ENCODE assay signal across 25 cellular contexts in genomic region chr1:45002650-45003645, GRCh38. TPM values are rescaled to one million over a fixed set of nuclear protein-coding genes. Genes with fewer than 3 reads are reported as not detected.
DNase-seq lines count a peak whose midpoint lies in the region; ATAC-seq lines count a peak whose summit lies in the region.
"Had no signal": no experiment of that assay in that cellular context is flagged by ENCODE, and none has a peak within 500 bp of the region (broad histone marks: within the 10 kb centered on the region; RNA-seq: fewer than 3 reads in every experiment).

No MANE protein-coding gene starts in this region.

- CTCF ChIA-PET in activated CD4-positive, alpha-beta T cell treated with anti-CD3 and anti-CD28 coated beads for 36 hours (lab: Charles Lee): interaction anchor here (1.3 kb wide), 2 partner anchors 8 to 16 kb away, joined by 3 to 4 read pairs; partner anchors contain the start of gene HECTD3
- CTCF ChIA-PET in activated CD4-positive, alpha-beta T cell treated with anti-CD3 and anti-CD28 coated beads, Interleukin-2, amount 10 ng/mL, durations not matched to agents 7 days and 5 days (lab: Charles Lee): no interaction called here
- CTCF ChIA-PET in CD4-positive, alpha-beta memory T cell (lab: Charles Lee; ENCODE audit: partially characterized antibody): interaction anchor here (1.1 kb wide), 1 partner anchor 11 kb away, joined by 3 read pairs; no protein-coding TSS in a partner anchor
- CTCF ChIA-PET in naive thymus-derived CD4-positive, alpha-beta T cell (lab: Charles Lee): no interaction called here

- H3K27me3 ChIP-seq in CD4-positive, alpha-beta memory T cell (ENCODE audit: insufficient read depth, low read length): no peaks in the 10 kb centered on the region
- no peaks in the 10 kb centered on the region for H3K27me3 ChIP-seq in naive thymus-derived CD4-positive, alpha-beta T cell (ENCODE audit: control insufficient read depth in 2 of 2, insufficient read depth in 2 of 2, low read length in 2 of 2)
- H3K27me3 ChIP-seq: left lung, stomach had no signal

- POLR2A ChIA-PET in activated CD4-positive, alpha-beta T cell treated with anti-CD3 and anti-CD28 coated beads for 36 hours (lab: Charles Lee): interaction anchor here (0.7 to 0.9 kb wide), 2 partner anchors 8 to 33 kb away, joined by 3 to 6 read pairs; partner anchors contain the start of genes HECTD3 and UROD
- POLR2A ChIA-PET in activated CD4-positive, alpha-beta T cell treated with anti-CD3 and anti-CD28 coated beads, Interleukin-2, amount 10 ng/mL, durations not matched to agents 7 days and 5 days (lab: Charles Lee): no interaction called here
- POLR2A ChIA-PET in CD4-positive, alpha-beta memory T cell (lab: Charles Lee; ENCODE audit: partially characterized antibody): interaction anchor here (1.1 to 2.2 kb wide), 3 partner anchors 9 to 300 kb away, joined by 3 to 8 read pairs (median 3); partner anchors contain the start of genes HECTD3, RNU5D-1 and UROD
- POLR2A ChIA-PET in naive thymus-derived CD4-positive, alpha-beta T cell (lab: Charles Lee): interaction anchor here (0.7 to 1.5 kb wide), 3 partner anchors 9 to 285 kb away, joined by 3 to 7 read pairs (median 3); partner anchors contain the start of genes HECTD3 and UROD

- H3K27ac Mint-ChIP-seq in activated CD4-positive, alpha-beta T cell treated with anti-CD3 and anti-CD28 coated beads for 36 hours: peak overlapping the region; percentile 0
- H3K27ac Mint-ChIP-seq in activated CD4-positive, alpha-beta T cell treated with anti-CD3 and anti-CD28 coated beads, Interleukin-2, amount 10 ng/mL, durations not matched to agents 7 days and 5 days: no peak overlapping the region
- H3K27ac Mint-ChIP-seq in CD4-positive, alpha-beta memory T cell: peak overlapping the region in 4 of 7 donors; percentile 1 to 45 (median 26)
- peak overlapping the region; percentile 30 for H3K27ac Mint-ChIP-seq in central memory CD8-positive, alpha-beta T cell (ENCODE audit: low read depth)
- peak overlapping the region in 5 of 9 donors; percentile 3 to 49 (median 32) for H3K27ac Mint-ChIP-seq in naive thymus-derived CD4-positive, alpha-beta T cell
- H3K27ac Mint-ChIP-seq: type B pancreatic cell had no signal

- no peak for DNase-seq in activated CD4-positive, alpha-beta T cell treated with anti-CD3 and anti-CD28 coated beads for 36 hours
- DNase-seq in activated CD4-positive, alpha-beta T cell treated with anti-CD3 and anti-CD28 coated beads, Interleukin-2, amount 10 ng/mL, durations not matched to agents 7 days and 5 days: no peak
- DNase-seq in CD4-positive, alpha-beta memory T cell: no peak
- no peak for DNase-seq in central memory CD8-positive, alpha-beta T cell (ENCODE audit: low spot score in 2 of 2)
- no peak for DNase-seq in naive thymus-derived CD4-positive, alpha-beta T cell
- DNase-seq in SK-N-DZ (ENCODE audit: low spot score): no peak
- no peak for DNase-seq in RKO (ENCODE audit: low spot score)
- no peak for DNase-seq in NCI-H1930 (lab: John Stamatoyannopoulos, UW)
- DNase-seq: activated T-cell treated with anti-CD3 and anti-CD28 coated beads, Interleukin-2, amount 50 U/mL, for 4 hours; AML-193; cortex of kidney; DMS79 treated with DMSO at 0.1 percent for 48 hours; KBM-7; left lung; midbrain; NCI-H2171 treated with DMSO at 0.1 percent for 48 hours; NCI-H524 treated with DMSO at 0.1 percent for 48 hours; stimulated activated CD4-positive, alpha-beta T cell treated with anti-CD3 and anti-CD28 coated beads, Interleukin-4, amount 100 ng/mL, for 1 hour; stomach; SW 1271 had no signal

- H3K27me3 Mint-ChIP-seq in activated CD4-positive, alpha-beta T cell treated with anti-CD3 and anti-CD28 coated beads for 36 hours: no peaks in the 10 kb centered on the region
- no peaks in the 10 kb centered on the region for H3K27me3 Mint-ChIP-seq in activated CD4-positive, alpha-beta T cell treated with anti-CD3 and anti-CD28 coated beads, Interleukin-2, amount 10 ng/mL, durations not matched to agents 7 days and 5 days
- H3K27me3 Mint-ChIP-seq in CD4-positive, alpha-beta memory T cell: no peaks in the 10 kb centered on the region
- no peaks in the 10 kb centered on the region for H3K27me3 Mint-ChIP-seq in central memory CD8-positive, alpha-beta T cell
- no peaks in the 10 kb centered on the region for H3K27me3 Mint-ChIP-seq in naive thymus-derived CD4-positive, alpha-beta T cell
- H3K27me3 Mint-ChIP-seq: brain, type B pancreatic cell had no signal

- no peak for ATAC-seq in activated CD4-positive, alpha-beta T cell treated with anti-CD3 and anti-CD28 coated beads for 36 hours
- ATAC-seq in central memory CD8-positive, alpha-beta T cell (replicated peaks; ENCODE audit: extremely low read depth, poor library complexity, severe bottlenecking): no peak
- no peak for ATAC-seq in naive thymus-derived CD4-positive, alpha-beta T cell
- ATAC-seq: activated T-cell treated with anti-CD3 and anti-CD28 coated beads, Interleukin-2, amount 50 U/mL, for 4 hours; GM12878; left lung had no signal

- no peak overlapping the region for H3K27ac ChIP-seq in CD4-positive, alpha-beta memory T cell (ENCODE audit: low read depth, low read length)
- no peak overlapping the region for H3K27ac ChIP-seq in naive thymus-derived CD4-positive, alpha-beta T cell (ENCODE audit: low read depth, low read length)
- H3K27ac ChIP-seq: 22Rv1, left lung, stomach had no signal

- H3K9me3 Mint-ChIP-seq in activated CD4-positive, alpha-beta T cell treated with anti-CD3 and anti-CD28 coated beads for 36 hours (ENCODE audit: low read depth): no peaks in the 10 kb centered on the region
- H3K9me3 Mint-ChIP-seq in activated CD4-positive, alpha-beta T cell treated with anti-CD3 and anti-CD28 coated beads, Interleukin-2, amount 10 ng/mL, durations not matched to agents 7 days and 5 days: no peaks in the 10 kb centered on the region
- H3K9me3 Mint-ChIP-seq in CD4-positive, alpha-beta memory T cell: peaks cover 0 to 1% (median 0%) of the 10 kb centered on the region in 8 donors
- no peaks in the 10 kb centered on the region for H3K9me3 Mint-ChIP-seq in central memory CD8-positive, alpha-beta T cell
- H3K9me3 Mint-ChIP-seq in naive thymus-derived CD4-positive, alpha-beta T cell: no peaks in the 10 kb centered on the region
- H3K9me3 Mint-ChIP-seq: activated T-cell treated with anti-CD3 and anti-CD28 coated beads, Interleukin-2, amount 50 U/mL, for 4 hours; brain; type B pancreatic cell had no signal

- H3K4me1 ChIP-seq in CD4-positive, alpha-beta memory T cell (ENCODE audit: insufficient read depth, low read length): no peaks in the 10 kb centered on the region
- no peaks in the 10 kb centered on the region for H3K4me1 ChIP-seq in naive thymus-derived CD4-positive, alpha-beta T cell (ENCODE audit: control insufficient read depth in 2 of 2, insufficient read depth in 2 of 2, low read length in 2 of 2)
- H3K4me1 ChIP-seq: stomach had no signal

- H3K36me3 ChIP-seq in CD4-positive, alpha-beta memory T cell (ENCODE audit: insufficient read depth, low read length): peaks cover 54% of the 10 kb centered on the region
- H3K36me3 ChIP-seq in naive thymus-derived CD4-positive, alpha-beta T cell (ENCODE audit: control insufficient read depth in 2 of 3, insufficient read depth in 3 of 3, low read length in 3 of 3): peaks cover 11 to 62% (median 23%) of the 10 kb centered on the region in 3 experiments

- H3K4me1 Mint-ChIP-seq in activated CD4-positive, alpha-beta T cell treated with anti-CD3 and anti-CD28 coated beads for 36 hours: peaks cover 9% of the 10 kb centered on the region
- peaks cover 9% of the 10 kb centered on the region for H3K4me1 Mint-ChIP-seq in activated CD4-positive, alpha-beta T cell treated with anti-CD3 and anti-CD28 coated beads, Interleukin-2, amount 10 ng/mL, durations not matched to agents 7 days and 5 days
- peaks cover 3 to 13% (median 6%) of the 10 kb centered on the region in 4 donors for H3K4me1 Mint-ChIP-seq in CD4-positive, alpha-beta memory T cell
- peaks cover 9% of the 10 kb centered on the region for H3K4me1 Mint-ChIP-seq in central memory CD8-positive, alpha-beta T cell
- peaks cover 0 to 9% (median 8%) of the 10 kb centered on the region in 7 donors for H3K4me1 Mint-ChIP-seq in naive thymus-derived CD4-positive, alpha-beta T cell
- H3K4me1 Mint-ChIP-seq: brain had no signal

- no peak overlapping the region for H3K4me3 ChIP-seq in CD4-positive, alpha-beta memory T cell (ENCODE audit: low read length in 2 of 2)
- H3K4me3 ChIP-seq in naive thymus-derived CD4-positive, alpha-beta T cell (ENCODE audit: low read length): no peak overlapping the region
- H3K4me3 ChIP-seq: GM12878, left lung, smooth muscle cell, stomach had no signal

- H3K36me3 Mint-ChIP-seq in activated CD4-positive, alpha-beta T cell treated with anti-CD3 and anti-CD28 coated beads for 36 hours (ENCODE audit: low read depth): peaks cover 8% of the 10 kb centered on the region
- peaks cover 34% of the 10 kb centered on the region for H3K36me3 Mint-ChIP-seq in activated CD4-positive, alpha-beta T cell treated with anti-CD3 and anti-CD28 coated beads, Interleukin-2, amount 10 ng/mL, durations not matched to agents 7 days and 5 days (ENCODE audit: low read depth)
- H3K36me3 Mint-ChIP-seq in CD4-positive, alpha-beta memory T cell: peaks cover 35 to 64% of the 10 kb centered on the region in 2 donors
- peaks cover 36% of the 10 kb centered on the region for H3K36me3 Mint-ChIP-seq in central memory CD8-positive, alpha-beta T cell (ENCODE audit: insufficient read depth)
- peaks cover 13 to 40% (median 22%) of the 10 kb centered on the region in 5 donors for H3K36me3 Mint-ChIP-seq in naive thymus-derived CD4-positive, alpha-beta T cell

- no peak overlapping the region for H3K4me3 Mint-ChIP-seq in activated CD4-positive, alpha-beta T cell treated with anti-CD3 and anti-CD28 coated beads for 36 hours
- H3K4me3 Mint-ChIP-seq in activated CD4-positive, alpha-beta T cell treated with anti-CD3 and anti-CD28 coated beads, Interleukin-2, amount 10 ng/mL, durations not matched to agents 7 days and 5 days: no peak overlapping the region
- H3K4me3 Mint-ChIP-seq in CD4-positive, alpha-beta memory T cell: no peak overlapping the region
- no peak overlapping the region for H3K4me3 Mint-ChIP-seq in central memory CD8-positive, alpha-beta T cell
- H3K4me3 Mint-ChIP-seq in naive thymus-derived CD4-positive, alpha-beta T cell: no peak overlapping the region
- H3K4me3 Mint-ChIP-seq: activated T-cell treated with anti-CD3 and anti-CD28 coated beads, Interleukin-2, amount 50 U/mL, for 4 hours; brain; type B pancreatic cell had no signal

- no peaks in the 10 kb centered on the region for H3K9me3 ChIP-seq in CD4-positive, alpha-beta memory T cell (ENCODE audit: control insufficient read depth in 1 of 2, low read length in 2 of 2)
- H3K9me3 ChIP-seq in naive thymus-derived CD4-positive, alpha-beta T cell (ENCODE audit: control insufficient read depth in 2 of 3, low read length in 3 of 3): no peaks in the 10 kb centered on the region
- H3K9me3 ChIP-seq: left lung, stomach had no signal

- intact Hi-C loops in activated CD4-positive, alpha-beta T cell treated with anti-CD3 and anti-CD28 coated beads for 36 hours (cut with DNase I, micrococcal nuclease): no loop called here
- intact Hi-C loops in CD4-positive, alpha-beta memory T cell (cut with micrococcal nuclease): no loop called here
- intact Hi-C loops in naive thymus-derived CD4-positive, alpha-beta T cell (cut with micrococcal nuclease): no loop called here

RNA-seq across cellular contexts. Expression of gene HECTD3, which starts 8.2 kb away (rescaled TPM):
- total RNA-seq in activated CD4-positive, alpha-beta T cell treated with anti-CD3 and anti-CD28 coated beads for 36 hours: 10 to 100 TPM; 18.9 to 22.3 TPM
- total RNA-seq in activated CD4-positive, alpha-beta T cell treated with anti-CD3 and anti-CD28 coated beads, Interleukin-2, amount 10 ng/mL, durations not matched to agents 7 days and 5 days: 10 to 100 TPM; 38.7 to 42.3 TPM
- total RNA-seq in CD4-positive, alpha-beta memory T cell: 10 to 100 TPM; 56.3 to 61.3 TPM
- 10 to 100 TPM; 15.6 to 31.6 TPM for polyA plus RNA-seq in CD4-positive, alpha-beta memory T cell
- 10 to 100 TPM; 38.8 to 53.7 (median 42.2) TPM for total RNA-seq in naive thymus-derived CD4-positive, alpha-beta T cell
- 10 to 100 TPM; 12.2 to 26.9 TPM for polyA plus RNA-seq in naive thymus-derived CD4-positive, alpha-beta T cell
- 12.2 and 13.5 TPM in 2 replicates for polyA plus RNA-seq in SK-N-DZ (2014; cell fraction: cytosol; rRNA removed)
- polyA plus RNA-seq in SK-N-DZ (2014; cell fraction: nucleus; rRNA removed): 29.0 and 40.0 TPM in 2 replicates

RNA-seq across cellular contexts. Expression of gene UROD, which starts 9.1 kb away (rescaled TPM):
- 100 to 1,000 TPM; 123 to 134 TPM for total RNA-seq in activated CD4-positive, alpha-beta T cell treated with anti-CD3 and anti-CD28 coated beads for 36 hours
- total RNA-seq in activated CD4-positive, alpha-beta T cell treated with anti-CD3 and anti-CD28 coated beads, Interleukin-2, amount 10 ng/mL, durations not matched to agents 7 days and 5 days: 10 to 100 TPM; 66.4 to 70.7 TPM
- 10 to 100 TPM; 46.0 to 52.0 TPM for total RNA-seq in CD4-positive, alpha-beta memory T cell
- polyA plus RNA-seq in CD4-positive, alpha-beta memory T cell: 100 to 1,000 TPM in 1 of 2 donors, 10 to 100 TPM in 1; 77.3 to 114 TPM
- total RNA-seq in naive thymus-derived CD4-positive, alpha-beta T cell: 10 to 100 TPM; 40.7 to 72.8 (median 58.1) TPM
- 10 to 100 TPM; 90.5 to 91.3 TPM for polyA plus RNA-seq in naive thymus-derived CD4-positive, alpha-beta T cell
- 88.4 and 92.8 TPM in 2 replicates for polyA plus RNA-seq in SK-N-DZ (2014; cell fraction: cytosol; rRNA removed)
- polyA plus RNA-seq in SK-N-DZ (2014; cell fraction: nucleus; rRNA removed): 123 and 124 TPM in 2 replicates

RNA-seq across cellular contexts. Expression of gene EIF2B3, which starts 16.6 kb away (rescaled TPM):
- total RNA-seq in activated CD4-positive, alpha-beta T cell treated with anti-CD3 and anti-CD28 coated beads for 36 hours: 10 to 100 TPM; 37.3 to 41.8 TPM
- total RNA-seq in activated CD4-positive, alpha-beta T cell treated with anti-CD3 and anti-CD28 coated beads, Interleukin-2, amount 10 ng/mL, durations not matched to agents 7 days and 5 days: 10 to 100 TPM; 23.5 to 25.4 TPM
- total RNA-seq in CD4-positive, alpha-beta memory T cell: 10 to 100 TPM; 13.7 to 16.1 TPM
- polyA plus RNA-seq in CD4-positive, alpha-beta memory T cell: 10 to 100 TPM; 24.2 to 25.9 TPM
- total RNA-seq in naive thymus-derived CD4-positive, alpha-beta T cell: 10 to 100 TPM; 13.0 to 29.0 (median 17.8) TPM
- polyA plus RNA-seq in naive thymus-derived CD4-positive, alpha-beta T cell: 10 to 100 TPM; 19.4 to 32.0 TPM
- 49.7 and 55.7 TPM in 2 replicates for polyA plus RNA-seq in SK-N-DZ (2014; cell fraction: cytosol; rRNA removed)
- 24.1 and 25.5 TPM in 2 replicates for polyA plus RNA-seq in SK-N-DZ (2014; cell fraction: nucleus; rRNA removed)

Comparison
In these comparisons a context has a peak if more than half of its experiments do, and no peak if none do; other contexts are left out.
1. CTCF ChIA-PET loops: an anchor here in activated CD4-positive, alpha-beta T cell treated with anti-CD3 and anti-CD28 coated beads for 36 hours (1.3 kb wide) and CD4-positive, alpha-beta memory T cell (1.1 kb wide); none called in activated CD4-positive, alpha-beta T cell treated with anti-CD3 and anti-CD28 coated beads, Interleukin-2, amount 10 ng/mL, durations not matched to agents 7 days and 5 days and naive thymus-derived CD4-positive, alpha-beta T cell.